Comparison of ENCODE assay signal across 1 cellular context in the genomic region with DNA sequence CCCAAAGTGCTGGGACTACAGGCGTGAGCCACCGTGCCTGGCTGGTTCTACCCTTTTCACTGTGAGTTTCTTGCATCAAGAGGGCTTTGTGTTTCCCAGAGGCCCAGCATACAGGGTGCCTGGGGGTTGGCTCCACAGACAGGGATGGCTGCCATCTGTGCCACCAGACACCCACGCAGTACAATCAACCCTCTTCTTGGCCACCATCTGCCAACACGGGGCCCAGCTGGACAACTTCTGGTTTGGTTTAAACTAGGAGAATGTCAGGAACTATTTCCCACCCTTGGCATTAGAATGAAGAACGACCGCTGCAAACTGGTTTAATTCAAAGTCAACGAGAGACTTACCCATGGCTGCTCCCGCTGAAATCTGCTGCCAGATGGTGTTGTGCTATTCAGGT.
TF ChIP-seq lines count a peak whose summit lies in the region.

No MANE protein-coding gene starts in this region.

TF ChIP-seq in K562, 482 proteins besides CTCF, POLR2A, EP300 and RAD21:
- TF ChIP-seq ZFX (CRISPR knock-in tag; IDR thresholded peaks at IDR 0.05) (no peak), ZNF224 (CRISPR knock-in tag; IDR thresholded peaks at IDR 0.05) (no peak), KLF16 (IDR thresholded peaks at IDR 0.05) (no peak), ZKSCAN1 (IDR thresholded peaks at IDR 0.05; ENCODE audit: low read depth, low read length) (no peak), CHD1 (IDR thresholded peaks at IDR 0.05; ENCODE audit: low read length) (no peak), CTBP1 (IDR thresholded peaks at IDR 0.05; ENCODE audit: borderline replicate concordance) (no peak), ZNF318 (IDR thresholded peaks at IDR 0.05; ENCODE audit: borderline replicate concordance in 1 of 2, low read depth in 1 of 2) (no peak), RNF2 (IDR thresholded peaks at IDR 0.05) (no peak), ZKSCAN3 (CRISPR knock-in tag; IDR thresholded peaks at IDR 0.05) (no peak), CSDE1 (IDR thresholded peaks at IDR 0.05) (no peak), RREB1 (CRISPR knock-in tag; IDR thresholded peaks at IDR 0.05) (no peak)
- TF ChIP-seq, protein P1, sequence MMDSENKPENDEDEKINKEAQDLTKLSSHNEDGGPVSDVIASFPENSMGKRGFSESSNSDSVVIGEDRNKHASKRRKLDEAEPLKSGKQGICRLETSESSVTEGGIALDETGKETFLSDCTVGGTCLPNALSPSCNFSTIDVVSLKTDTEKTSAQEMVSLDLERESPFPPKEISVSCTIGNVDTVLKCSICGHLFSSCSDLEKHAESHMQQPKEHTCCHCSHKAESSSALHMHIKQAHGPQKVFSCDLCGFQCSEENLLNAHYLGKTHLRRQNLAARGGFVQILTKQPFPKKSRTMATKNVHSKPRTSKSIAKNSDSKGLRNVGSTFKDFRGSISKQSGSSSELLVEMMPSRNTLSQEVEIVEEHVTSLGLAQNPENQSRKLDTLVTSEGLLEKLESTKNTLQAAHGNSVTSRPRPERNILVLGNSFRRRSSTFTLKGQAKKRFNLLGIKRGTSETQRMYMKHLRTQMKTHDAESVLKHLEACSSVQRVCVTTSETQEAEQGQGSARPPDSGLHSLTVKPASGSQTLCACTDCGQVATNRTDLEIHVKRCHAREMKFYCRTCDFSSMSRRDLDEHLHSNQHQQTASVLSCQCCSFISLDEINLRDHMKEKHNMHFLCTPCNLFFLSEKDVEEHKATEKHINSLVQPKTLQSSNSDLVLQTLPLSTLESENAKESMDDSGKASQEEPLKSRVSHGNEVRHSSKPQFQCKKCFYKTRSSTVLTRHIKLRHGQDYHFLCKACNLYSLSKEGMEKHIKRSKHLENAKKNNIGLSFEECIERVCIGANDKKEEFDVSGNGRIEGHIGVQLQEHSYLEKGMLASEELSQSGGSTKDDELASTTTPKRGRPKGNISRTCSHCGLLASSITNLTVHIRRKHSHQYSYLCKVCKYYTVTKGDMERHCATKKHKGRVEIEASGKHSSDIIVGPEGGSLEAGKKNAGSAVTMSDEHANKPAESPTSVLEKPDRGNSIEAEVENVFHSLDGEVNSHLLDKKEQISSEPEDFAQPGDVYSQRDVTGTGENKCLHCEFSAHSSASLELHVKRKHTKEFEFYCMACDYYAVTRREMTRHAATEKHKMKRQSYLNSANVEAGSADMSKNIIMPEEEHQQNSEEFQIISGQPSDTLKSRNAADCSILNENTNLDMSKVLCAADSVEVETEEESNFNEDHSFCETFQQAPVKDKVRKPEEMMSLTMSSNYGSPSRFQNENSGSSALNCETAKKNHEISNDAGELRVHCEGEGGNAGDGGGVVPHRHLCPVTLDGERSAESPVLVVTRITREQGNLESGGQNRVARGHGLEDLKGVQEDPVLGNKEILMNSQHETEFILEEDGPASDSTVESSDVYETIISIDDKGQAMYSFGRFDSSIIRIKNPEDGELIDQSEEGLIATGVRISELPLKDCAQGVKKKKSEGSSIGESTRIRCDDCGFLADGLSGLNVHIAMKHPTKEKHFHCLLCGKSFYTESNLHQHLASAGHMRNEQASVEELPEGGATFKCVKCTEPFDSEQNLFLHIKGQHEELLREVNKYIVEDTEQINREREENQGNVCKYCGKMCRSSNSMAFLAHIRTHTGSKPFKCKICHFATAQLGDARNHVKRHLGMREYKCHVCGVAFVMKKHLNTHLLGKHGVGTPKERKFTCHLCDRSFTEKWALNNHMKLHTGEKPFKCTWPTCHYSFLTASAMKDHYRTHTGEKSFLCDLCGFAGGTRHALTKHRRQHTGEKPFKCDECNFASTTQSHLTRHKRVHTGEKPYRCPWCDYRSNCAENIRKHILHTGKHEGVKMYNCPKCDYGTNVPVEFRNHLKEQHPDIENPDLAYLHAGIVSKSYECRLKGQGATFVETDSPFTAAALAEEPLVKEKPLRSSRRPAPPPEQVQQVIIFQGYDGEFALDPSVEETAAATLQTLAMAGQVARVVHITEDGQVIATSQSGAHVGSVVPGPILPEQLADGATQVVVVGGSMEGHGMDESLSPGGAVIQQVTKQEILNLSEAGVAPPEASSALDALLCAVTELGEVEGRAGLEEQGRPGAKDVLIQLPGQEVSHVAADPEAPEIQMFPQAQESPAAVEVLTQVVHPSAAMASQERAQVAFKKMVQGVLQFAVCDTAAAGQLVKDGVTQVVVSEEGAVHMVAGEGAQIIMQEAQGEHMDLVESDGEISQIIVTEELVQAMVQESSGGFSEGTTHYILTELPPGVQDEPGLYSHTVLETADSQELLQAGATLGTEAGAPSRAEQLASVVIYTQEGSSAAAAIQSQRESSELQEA (IDR thresholded peaks at IDR 0.05; ENCODE audit: low read depth), result no peak
